ENCODE assay signal across 18 cellular contexts in the genomic region with DNA sequence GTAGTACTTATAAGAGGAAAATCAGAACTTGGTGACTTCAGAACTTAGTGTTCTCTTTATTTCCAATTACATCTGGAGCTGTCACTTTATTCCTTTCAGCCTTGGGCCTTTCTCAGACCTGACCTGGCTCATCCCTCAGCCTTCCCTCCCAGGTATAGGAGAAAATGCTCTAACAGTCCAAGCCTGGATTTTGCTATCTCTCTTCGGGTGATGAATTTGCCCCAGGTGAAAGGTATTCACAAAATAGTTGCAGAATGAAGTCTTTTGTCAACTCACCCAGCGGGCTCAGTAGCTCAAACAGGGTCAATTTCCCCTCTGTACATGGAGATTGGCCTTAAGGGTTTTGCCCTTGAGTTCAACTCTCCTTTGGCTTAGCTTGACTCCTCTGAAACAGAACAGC. TPM values are rescaled to one million over a fixed set of nuclear protein-coding genes. Genes with fewer than 3 reads are reported as not detected.
DNase-seq lines count a peak whose midpoint lies in the region; ATAC-seq and TF ChIP-seq lines count a peak whose summit lies in the region.
"Had no signal": no experiment of that assay in that cellular context is flagged by ENCODE, and none has a peak within 500 bp of the region (broad histone marks: within the 10 kb centered on the region; RNA-seq: fewer than 3 reads in every experiment).

No MANE protein-coding gene starts in this region.

- no peak for TF ChIP-seq CTCF in gastroesophageal sphincter (IDR thresholded peaks at IDR 0.05)
- TF ChIP-seq CTCF in osteoblast (IDR thresholded peaks at IDR 0.05; ENCODE audit: extremely low read depth, low read depth, low read length): no peak
- no peak for TF ChIP-seq CTCF in tibial nerve (IDR thresholded peaks at IDR 0.05)
- TF ChIP-seq CTCF in spleen (IDR thresholded peaks at IDR 0.05 in 8 of 11, conservative IDR thresholded peaks at IDR 0.05 in 3 of 11): no peak

- peak overlapping the region; percentile 58 to 96 (median 93) for H3K27ac ChIP-seq in gastroesophageal sphincter
- peak overlapping the region; percentile 98 for H3K27ac ChIP-seq in osteoblast (ENCODE audit: low read depth, low read length)
- H3K27ac ChIP-seq in tibial nerve: peak overlapping the region in 3 of 4 donors; percentile 19 to 70 (median 58)
- H3K27ac ChIP-seq in spleen: no peak overlapping the region
- H3K27ac ChIP-seq: PC-9 had no signal

- no peaks in the 10 kb centered on the region for H3K9me3 ChIP-seq in gastroesophageal sphincter
- no peaks in the 10 kb centered on the region for H3K9me3 ChIP-seq in osteoblast (ENCODE audit: low read depth, low read length)
- no peaks in the 10 kb centered on the region for H3K9me3 ChIP-seq in tibial nerve
- no peaks in the 10 kb centered on the region for H3K9me3 ChIP-seq in spleen
- H3K9me3 ChIP-seq: MG63 had no signal

- H3K27me3 ChIP-seq in gastroesophageal sphincter (no peaks in the 10 kb centered on the region), osteoblast (ENCODE audit: insufficient read depth, low read length) (no peaks in the 10 kb centered on the region), tibial nerve (no peaks in the 10 kb centered on the region), spleen (replicated peaks in 1 of 7) (no peaks in the 10 kb centered on the region)
- H3K27me3 ChIP-seq: MG63 had no signal

- H3K4me2 ChIP-seq in osteoblast (ENCODE audit: insufficient read depth, low read length): no peak overlapping the region
- H3K4me2 ChIP-seq: PC-9 had no signal

- H3K4me3 ChIP-seq in gastroesophageal sphincter (peak overlapping the region in 1 of 2 donors; percentile 3), osteoblast (ENCODE audit: insufficient read depth, low read length) (no peak overlapping the region), tibial nerve (no peak overlapping the region), spleen (no peak overlapping the region)
- H3K4me3 ChIP-seq: K562, MG63, PC-9 had no signal

- peaks cover 61% of the 10 kb centered on the region for H3K79me2 ChIP-seq in osteoblast (ENCODE audit: insufficient read depth, low read length)

- DNase-seq in ELF-1 (ENCODE audit: low read depth, low spot score) (peak; percentile 59), osteoblast (ENCODE audit: insufficient read length, low spot score, missing footprints) (no peak), tibial nerve (ENCODE audit: low spot score in 2 of 2) (no peak), iPS-NIHi11 (ENCODE audit: low spot score) (no peak), retina (no peak), spleen (no peak)
- DNase-seq: H7, MG63, NCI-H1436, NCI-H2029, NCI-H226, NCI-H510A treated with DMSO at 0.1 percent for 48 hours, NCI-H748 treated with DMSO at 0.1 percent for 48 hours, PC-9, RPMI8226, SHP77 had no signal

- ATAC-seq in gastroesophageal sphincter: no peak
- ATAC-seq: K562 had no signal

- no peaks in the 10 kb centered on the region for H4K20me1 ChIP-seq in osteoblast (ENCODE audit: insufficient read depth, low read length)

- intact Hi-C loops in spleen (cut with DNase I; ENCODE audit: low total_unique reads): no loop called here

- no peak overlapping the region for H2AFZ ChIP-seq in osteoblast (ENCODE audit: low read length)
- H2AFZ ChIP-seq: PC-9 had no signal

- peaks cover 18 to 100% (median 45%) of the 10 kb centered on the region in 3 donors for H3K4me1 ChIP-seq in gastroesophageal sphincter
- H3K4me1 ChIP-seq in osteoblast (ENCODE audit: insufficient read depth, low read length): peaks cover 74% of the 10 kb centered on the region
- H3K4me1 ChIP-seq in tibial nerve: peaks cover 0 to 98% (median 47%) of the 10 kb centered on the region in 4 donors
- H3K4me1 ChIP-seq in spleen: peaks cover 1 to 16% (median 2%) of the 10 kb centered on the region in 6 donors

- H3K36me3 ChIP-seq in gastroesophageal sphincter (peaks cover 0 to 23% of the 10 kb centered on the region in 2 donors), osteoblast (ENCODE audit: insufficient read depth, low read length) (peaks cover 13% of the 10 kb centered on the region), tibial nerve (peaks cover 0 to 14% (median 0%) of the 10 kb centered on the region in 3 donors), spleen (no peaks in the 10 kb centered on the region)
- H3K36me3 ChIP-seq: MG63 had no signal

- no peak for TF ChIP-seq POLR2A in gastroesophageal sphincter (IDR thresholded peaks at IDR 0.05)
- no peak for TF ChIP-seq POLR2A in tibial nerve (IDR thresholded peaks at IDR 0.05)
- no peak for TF ChIP-seq POLR2A in spleen (IDR thresholded peaks at IDR 0.05)

- TF ChIP-seq EP300 in gastroesophageal sphincter (IDR thresholded peaks at IDR 0.05) (no peak), tibial nerve (IDR thresholded peaks at IDR 0.05) (no peak)

- WGBS in gastroesophageal sphincter (ENCODE audit: low coverage in 1 of 2), 2 donors: 55 to 60% methylated on average over 2 of the region's 2 CpGs
- WGBS in tibial nerve, 2 donors: 72 to 79% methylated on average over 2 of the region's 2 CpGs
- WGBS in spleen, 5 donors: 84 to 98% (median 92%) methylated on average over 2 of the region's 2 CpGs

RNA-seq across cellular contexts. Expression of gene NRP2, which starts 12.0 kb away (rescaled TPM):
- total RNA-seq in gastroesophageal sphincter (100 to 1,000 TPM; 278 to 466 (median 371) TPM), osteoblast (145 and 183 TPM in 2 replicates), tibial nerve (100 to 1,000 TPM; 128 to 196 (median 176) TPM), spleen (10 to 100 TPM; 18.7 to 49.9 (median 33.2) TPM)
- polyA plus RNA-seq in spleen: 1 to 10 TPM; 3.1 to 5.7 (median 3.4) TPM

Comparison
In these comparisons a context has a peak if more than half of its experiments do, and no peak if none do; other contexts are left out.
1. H3K27ac ChIP-seq: peak in gastroesophageal sphincter (4 of 4), osteoblast (single experiment) and tibial nerve (3 of 4); none in spleen (0 of 8).